Comparison of ENCODE assay signal across 8 cellular contexts in the genomic region with DNA sequence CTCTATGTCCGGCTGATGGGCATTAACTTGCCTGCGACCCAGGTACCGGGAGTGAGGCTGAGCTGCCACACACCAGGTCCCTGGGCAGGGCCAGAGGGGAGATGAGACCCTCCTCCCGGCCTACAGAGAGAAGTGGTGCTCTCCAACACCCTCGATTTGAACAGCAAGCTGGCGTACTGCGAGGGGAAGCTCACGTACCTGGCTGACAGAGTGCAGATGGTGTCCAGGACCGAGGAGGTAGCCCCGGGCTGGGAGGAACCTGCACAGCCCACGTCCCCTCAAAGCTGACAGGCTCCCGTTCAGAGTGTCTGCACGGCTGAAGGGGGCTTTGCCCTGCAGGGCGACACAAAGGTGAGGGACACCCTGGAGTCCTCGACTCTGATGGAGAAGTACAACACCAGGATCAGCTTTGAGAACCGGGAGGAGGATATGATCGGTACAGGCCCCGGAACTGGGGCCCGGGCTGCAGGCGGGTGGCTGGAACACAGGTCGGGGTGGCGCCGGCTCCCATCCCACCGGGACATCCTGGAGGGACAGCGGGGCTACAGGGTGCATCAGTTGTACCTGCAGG. TPM values are rescaled to one million over a fixed set of nuclear protein-coding genes. Genes with fewer than 3 reads are reported as not detected.
A peak's percentile ranks its signal among the peaks of the same experiment; 100 is the strongest.
DNase-seq lines count a peak whose midpoint lies in the region; ATAC-seq, FAIRE-seq and TF ChIP-seq lines count a peak whose summit lies in the region.

No MANE protein-coding gene starts in this region.

- TF ChIP-seq POLR2A in GM12891 (IDR thresholded peaks at IDR 0.05; ENCODE audit: low read depth, low read length) (no peak), heart left ventricle (IDR thresholded peaks at IDR 0.05) (no peak), gastrocnemius medialis (IDR thresholded peaks at IDR 0.05) (no peak)

- H3K27me3 ChIP-seq in heart left ventricle (peaks cover 0 to 9% (median 6%) of the 10 kb centered on the region in 9 donors), gastrocnemius medialis (peaks cover 0 to 8% (median 8%) of the 10 kb centered on the region in 3 donors)

- peak in 1 of 4 donors; percentile 4 for ATAC-seq in heart left ventricle
- no peak for ATAC-seq in gastrocnemius medialis

- H3K27ac ChIP-seq in VCaP (peak overlapping the region; percentile 99), heart left ventricle (peak overlapping the region in 9 of 12 donors; percentile 89 to 96 (median 93)), gastrocnemius medialis (peak overlapping the region; percentile 82 to 94 (median 90))

- in situ Hi-C loops in gastrocnemius medialis (cut with MboI; ENCODE audit: low sequenced_read_pairs in 4 of 4) = no loop called here

- H3K4me1 ChIP-seq in heart left ventricle (peaks cover 13 to 45% (median 33%) of the 10 kb centered on the region in 12 donors), gastrocnemius medialis (peaks cover 31 to 35% of the 10 kb centered on the region in 2 donors)

- H3K9me3 ChIP-seq in heart left ventricle = no peaks in the 10 kb centered on the region
- H3K9me3 ChIP-seq in gastrocnemius medialis = no peaks in the 10 kb centered on the region

- DNase-seq in GM12891 (ENCODE audit: insufficient read length, low spot score) (peak; percentile 7), heart left ventricle (peak in 1 of 5 donors; percentile 26), gastrocnemius medialis (no peak), hepatic stellate cell (ENCODE audit: low spot score) (no peak), NCI-H1105 treated with DMSO at 0.1 percent for 48 hours (lab: John Stamatoyannopoulos, UW) (no peak), NCI-H524 (lab: John Stamatoyannopoulos, UW) (no peak), head of caudate nucleus (no peak)

- WGBS in heart left ventricle, 4 donors = 71 to 81% (median 79%) methylated on average over 25 of the region's 25 CpGs

- H3K36me3 ChIP-seq in heart left ventricle (peaks cover 0 to 20% (median 9%) of the 10 kb centered on the region in 9 donors), gastrocnemius medialis (no peaks in the 10 kb centered on the region)

- H3K4me3 ChIP-seq in heart left ventricle (peak overlapping the region; percentile 39 to 100 (median 94)), gastrocnemius medialis (peak overlapping the region; percentile 64 to 94 (median 72))

- TF ChIP-seq CTCF in VCaP (conservative IDR thresholded peaks at IDR 0.05) (no peak), heart left ventricle (IDR thresholded peaks at IDR 0.05) (no peak), gastrocnemius medialis (IDR thresholded peaks at IDR 0.05 in 4 of 5, conservative IDR thresholded peaks at IDR 0.05 in 1 of 5) (no peak)

- no peak for FAIRE-seq in GM12891 (lab: Jason Lieb, UNC)

- intact Hi-C loops in heart left ventricle (cut with DNase I) (no loop called here), gastrocnemius medialis (cut with DNase I; ENCODE audit: low total_unique reads) (loop anchor here (1.0 to 2.0 kb wide), 2 partner anchors 42 to 138 kb away; partner anchors contain the start of genes FBXW5 and PHPT1), head of caudate nucleus (cut with DNase I) (loop anchor here (5.0 kb wide), 1 partner anchor 41 kb away; the partner anchor contains the start of gene PHPT1)

TF ChIP-seq in GM12891, 5 proteins besides CTCF, POLR2A, EP300 and RAD21:
- no peak for TF ChIP-seq POLR2AphosphoS5 (IDR thresholded peaks at IDR 0.05; ENCODE audit: low read depth, low read length)
- TF ChIP-seq POU2F2 (IDR thresholded peaks at IDR 0.05; ENCODE audit: low read depth, low read length) = no peak
- TF ChIP-seq TAF1 (IDR thresholded peaks at IDR 0.05; ENCODE audit: low read depth, low read length) = no peak
- TF ChIP-seq SPI1 (IDR thresholded peaks at IDR 0.05; ENCODE audit: low read depth, low read length) = no peak
- TF ChIP-seq PAX5 (IDR thresholded peaks at IDR 0.05; ENCODE audit: insufficient read depth, low read length, severe bottlenecking) = no peak

RNA-seq across cellular contexts. Expression of gene RABL6, which starts 1.0 kb away (rescaled TPM):
- 61.1 TPM for polyA plus RNA-seq in GM12891 (2012; ENCODE audit: low read depth, missing spikeins)
- total RNA-seq in heart left ventricle (10 to 100 TPM; 59.4 to 82.2 (median 71.6) TPM), gastrocnemius medialis (100 to 1,000 TPM in 2 of 4 donors, 10 to 100 TPM in 2; 84.9 to 121 (median 105) TPM)
- 10 to 100 TPM; 63.5 to 90.8 TPM for polyA plus RNA-seq in heart left ventricle

RNA-seq across cellular contexts. Expression of gene CCDC183, which starts 10.6 kb away (rescaled TPM):
- 0.39 TPM for polyA plus RNA-seq in GM12891 (2012; ENCODE audit: low read depth, missing spikeins)
- total RNA-seq in heart left ventricle (1 to 10 TPM in 7 of 9 donors, under 1 TPM in 2; 0.64 to 3.8 (median 1.4) TPM), gastrocnemius medialis (under 1 TPM in 1 of 4 donors, not detected in 3; 0.31 TPM)
- polyA plus RNA-seq in heart left ventricle = 1 to 10 TPM in 1 of 2 donors, under 1 TPM in 1; 0.32 to 4.7 TPM

RNA-seq across cellular contexts. Expression of gene TMEM141, which starts 15.6 kb away (rescaled TPM):
- polyA plus RNA-seq in GM12891 (2012; ENCODE audit: low read depth, missing spikeins) = 29.8 TPM
- total RNA-seq in heart left ventricle (100 to 1,000 TPM in 1 of 9 donors, 10 to 100 TPM in 8; 45.6 to 122 (median 63.3) TPM), gastrocnemius medialis (10 to 100 TPM; 46.9 to 70.2 (median 51.1) TPM)
- 100 to 1,000 TPM in 1 of 2 donors, 10 to 100 TPM in 1; 86.1 to 116 TPM for polyA plus RNA-seq in heart left ventricle

RNA-seq across cellular contexts. Expression of gene AJM1, which starts 35.6 kb away (rescaled TPM):
- polyA plus RNA-seq in GM12891 (2012; ENCODE audit: low read depth, missing spikeins) = 1.8 TPM
- total RNA-seq in heart left ventricle (1 to 10 TPM; 2.6 to 7.0 (median 6.2) TPM), gastrocnemius medialis (1 to 10 TPM; 1.3 to 2.1 (median 1.6) TPM)
- polyA plus RNA-seq in heart left ventricle = 1 to 10 TPM; 2.8 to 5.5 TPM

RNA-seq across cellular contexts. Expression of gene LCN15, which starts 42.4 kb away (rescaled TPM):
- not detected for polyA plus RNA-seq in GM12891 (2012; ENCODE audit: low read depth, missing spikeins)
- total RNA-seq in heart left ventricle = 1 to 10 TPM in 3 of 9 donors, under 1 TPM in 2, not detected in 4; 0.64 to 2.8 (median 1.2) TPM
- polyA plus RNA-seq in heart left ventricle = 1 to 10 TPM in 1 of 2 donors, under 1 TPM in 1; 0.65 to 2.4 TPM
- not detected for total RNA-seq in gastrocnemius medialis

Comparison
In these comparisons a context has a peak if more than half of its experiments do, and no peak if none do; other contexts are left out.
1. intact Hi-C loops: an anchor here in gastrocnemius medialis (1.0 to 2.0 kb wide) and head of caudate nucleus (5.0 kb wide); none called in heart left ventricle.